ENCODE assay signal across 1 cellular context in genomic region chr19:55676889-55677505, GRCh38.
TF ChIP-seq lines count a peak whose summit lies in the region.

No MANE protein-coding gene starts in this region.

TF ChIP-seq in WTC11, 78 proteins besides CTCF, POLR2A, EP300 and RAD21 (continued from another document):
- TF ChIP-seq AR (CRISPR knock-in tag; IDR thresholded peaks at IDR 0.05): no peak
